Comparison of ENCODE assay signal across 8 cellular contexts in genomic region chr4:82430193-82431025, GRCh38. TPM values are rescaled to one million over a fixed set of nuclear protein-coding genes. Genes with fewer than 3 reads are reported as not detected.
DNase-seq lines count a peak whose midpoint lies in the region; ATAC-seq and TF ChIP-seq lines count a peak whose summit lies in the region.

Gene ENOPH1 (plus strand): TSS chr4:82430590. CDS start chr4:82430830, 240 bp downstream.
Gene HNRNPDL (minus strand): TSS chr4:82430462. CDS start chr4:82429690, 772 bp downstream.

- no peak for TF ChIP-seq EP300 in upper lobe of left lung (IDR thresholded peaks at IDR 0.05)

- TF ChIP-seq CTCF in GM12875 (IDR thresholded peaks at IDR 0.05; ENCODE audit: borderline replicate concordance, insufficient read depth, low read depth, low read length) = no peak
- peak in 4 of 6 experiments; percentile 7 to 38 (median 35) for TF ChIP-seq CTCF in upper lobe of left lung (IDR thresholded peaks at IDR 0.05)

- H3K9ac ChIP-seq in adipocyte (ENCODE audit: low read length) = peak within 1 kb of the TSS; percentile 98

- H3K27me3 ChIP-seq in adipocyte (replicated peaks; ENCODE audit: control insufficient read depth, insufficient read depth, low read length) (no peaks in the 10 kb centered on the region), upper lobe of left lung (no peaks in the 10 kb centered on the region)

- ATAC-seq in HG02798 (IDR thresholded peaks at IDR 0.05; ENCODE audit: poor library complexity, unreplicated experiment) (peak; percentile 77), upper lobe of left lung (ENCODE audit: low FRiP score in 2 of 2) (peak; percentile 92 to 95)

- DNase-seq in NCI-H1436 (lab: John Stamatoyannopoulos, UW) (peak; percentile 96), T follicular helper cell (ENCODE audit: low read depth) (peak; percentile 95), adipocyte (ENCODE audit: low read depth) (peak; percentile 99), cardiac septum (ENCODE audit: low spot score) (peak; percentile 98), posterior cingulate gyrus (peak; percentile 97 to 100 (median 98)), upper lobe of left lung (peak; percentile 97 to 98)

- peak within 1 kb of the TSS; percentile 99 for H3K4me3 ChIP-seq in GM12875 (ENCODE audit: low read depth, low read length)
- peak within 1 kb of the TSS; percentile 100 for H3K4me3 ChIP-seq in adipocyte (ENCODE audit: low read length)
- H3K4me3 ChIP-seq in upper lobe of left lung = peak within 1 kb of the TSS; percentile 82 to 91 (median 88)

- H3K36me3 ChIP-seq in adipocyte (ENCODE audit: control insufficient read depth, insufficient read depth, low read length, severe bottlenecking) (peaks cover 24% of the 10 kb centered on the region), upper lobe of left lung (peaks cover 5 to 19% (median 11%) of the 10 kb centered on the region in 4 donors)

- TF ChIP-seq POLR2A in upper lobe of left lung (IDR thresholded peaks at IDR 0.05) = peak in 3 of 4 donors; percentile 54 to 78 (median 68)

- intact Hi-C loops in cardiac septum (cut with DNase I) (loop anchor here (5.0 kb wide), 1 partner anchor 582 kb away; the partner anchor contains the start of gene LIN54), posterior cingulate gyrus (cut with DNase I) (loop anchor here (1.0 to 10.0 kb wide), 3 partner anchors 56 to 604 kb away; partner anchors contain the start of gene COPS4)

- H3K9me3 ChIP-seq in adipocyte (ENCODE audit: control insufficient read depth, low read length) (no peaks in the 10 kb centered on the region), upper lobe of left lung (no peaks in the 10 kb centered on the region)

- H3K4me1 ChIP-seq in adipocyte (ENCODE audit: control insufficient read depth, insufficient read depth, low read length) (peaks cover 23% of the 10 kb centered on the region), upper lobe of left lung (peaks cover 33 to 47% (median 37%) of the 10 kb centered on the region in 4 donors)

- H3K27ac ChIP-seq in upper lobe of left lung = peak within 1 kb of the TSS; percentile 96 to 99 (median 96)

- WGBS in upper lobe of left lung, 2 donors = 0 to 1% methylated on average over 23 to 51 of the region's 85 CpGs

RNA-seq across cellular contexts. Expression of gene ENOPH1, which starts in this region (rescaled TPM):
- total RNA-seq in cardiac septum (18.6 TPM), upper lobe of left lung (10 to 100 TPM in 5 of 6 donors, 1 to 10 TPM in 1; 8.4 to 29.9 (median 25.8) TPM)

RNA-seq across cellular contexts. Expression of gene HNRNPDL, which starts in this region (rescaled TPM):
- total RNA-seq in cardiac septum (154 TPM), upper lobe of left lung (100 to 1,000 TPM; 141 to 249 (median 186) TPM)

Comparison
In these comparisons a context has a peak if more than half of its experiments do, and no peak if none do; other contexts are left out.
1. Peak in every context shown above with its lines: DNase-seq, ATAC-seq, H3K4me3 ChIP-seq and H3K27ac ChIP-seq.